Comparison of ENCODE assay signal across 20 cellular contexts in genomic region chr13:74067818-74068217, GRCh38.
DNase-seq lines count a peak whose midpoint lies in the region; ATAC-seq and TF ChIP-seq lines count a peak whose summit lies in the region.
"Had no signal": no experiment of that assay in that cellular context is flagged by ENCODE, and none has a peak within 500 bp of the region (broad histone marks: within the 10 kb centered on the region; RNA-seq: fewer than 3 reads in every experiment).

No MANE protein-coding gene starts in this region.

- H3K27me3 ChIP-seq in RWPE2 (ENCODE audit: insufficient read depth, poor library complexity, severe bottlenecking) (no peaks in the 10 kb centered on the region), heart right ventricle (no peaks in the 10 kb centered on the region), stomach (no peaks in the 10 kb centered on the region)
- H3K27me3 ChIP-seq: colonic mucosa, spleen had no signal

- H3K4me1 ChIP-seq in RWPE2 (ENCODE audit: insufficient read depth, poor library complexity, severe bottlenecking): peaks cover 6% of the 10 kb centered on the region
- peaks cover 3 to 50% (median 29%) of the 10 kb centered on the region in 9 donors for H3K4me1 ChIP-seq in heart right ventricle
- H3K4me1 ChIP-seq in stomach: peaks cover 0 to 29% (median 8%) of the 10 kb centered on the region in 4 donors
- H3K4me1 ChIP-seq: colonic mucosa had no signal

- peak overlapping the region; percentile 27 to 56 for H3K27ac Mint-ChIP-seq in natural killer cell
- no peak overlapping the region for H3K27ac Mint-ChIP-seq in natural killer cell treated with Interleukin-12 subunit alpha and Interleukin-12 subunit beta and Interleukin-15 and Interleukin-18, amount 100 ng/mL, for 72 hours
- H3K27ac Mint-ChIP-seq: T-helper 1 cell treated with Interleukin-12 subunit alpha and Interleukin-12 subunit beta and Interleukin-4 antibody, amounts not matched to agents 30 μg/mL and 1 μg/mL, for 36 hours had no signal

- H3K4me1 Mint-ChIP-seq in natural killer cell: peaks cover 66 to 68% of the 10 kb centered on the region in 2 donors
- H3K4me1 Mint-ChIP-seq in natural killer cell treated with Interleukin-12 subunit alpha and Interleukin-12 subunit beta and Interleukin-15 and Interleukin-18, amount 100 ng/mL, for 72 hours (ENCODE audit: low read depth in 2 of 2): peaks cover 39 to 58% of the 10 kb centered on the region in 2 donors

- H3K4me3 Mint-ChIP-seq in natural killer cell: no peak overlapping the region
- H3K4me3 Mint-ChIP-seq in natural killer cell treated with Interleukin-12 subunit alpha and Interleukin-12 subunit beta and Interleukin-15 and Interleukin-18, amount 100 ng/mL, for 72 hours: no peak overlapping the region
- H3K4me3 Mint-ChIP-seq: activated naive CD4-positive, alpha-beta T cell treated with anti-CD3 and anti-CD28 coated beads, Interleukin-2, amount 50 U/mL, for 24 hours; nephron; T-helper 1 cell treated with Interleukin-12 subunit alpha and Interleukin-12 subunit beta and Interleukin-4 antibody, amounts not matched to agents 30 μg/mL and 1 μg/mL, for 36 hours had no signal

- no peaks in the 10 kb centered on the region for H3K36me3 Mint-ChIP-seq in natural killer cell
- peaks cover 5% of the 10 kb centered on the region for H3K36me3 Mint-ChIP-seq in natural killer cell treated with Interleukin-12 subunit alpha and Interleukin-12 subunit beta and Interleukin-15 and Interleukin-18, amount 100 ng/mL, for 72 hours

- H3K27ac ChIP-seq in RWPE2 (ENCODE audit: poor library complexity, severe bottlenecking) (no peak overlapping the region), heart right ventricle (no peak overlapping the region), stomach (no peak overlapping the region)
- H3K27ac ChIP-seq: colonic mucosa, spleen, VCaP had no signal

- TF ChIP-seq CTCF in natural killer cell (IDR thresholded peaks at IDR 0.05) (no peak), RWPE2 (IDR thresholded peaks at IDR 0.05; ENCODE audit: poor library complexity, severe bottlenecking) (no peak), heart right ventricle (IDR thresholded peaks at IDR 0.05) (no peak), stomach (IDR thresholded peaks at IDR 0.05) (no peak)

- intact Hi-C loops in natural killer cell (cut with micrococcal nuclease) (no loop called here), heart right ventricle (cut with DNase I) (no loop called here), stomach (cut with DNase I; ENCODE audit: low total_unique reads) (no loop called here)

- 83 to 89% methylated on average over 2 of the region's 2 CpGs for WGBS in heart right ventricle, 2 donors
- 77 to 96% (median 90%) methylated on average over 2 of the region's 2 CpGs for whole genome bisulfite sequencing in stomach, 5 donors

- ATAC-seq in natural killer cell (no peak), RWPE2 (ENCODE audit: low read depth) (peak; percentile 74; the same call in 2 of the 3 replicates), heart right ventricle (no peak)
- no peak for ATAC-seq in natural killer cell treated with Interleukin-12 subunit alpha and Interleukin-12 subunit beta and Interleukin-15 and Interleukin-18, amount 100 ng/mL, for 72 hours
- ATAC-seq: K562 had no signal

- H3K9me3 ChIP-seq in RWPE2 (ENCODE audit: severe bottlenecking) (no peaks in the 10 kb centered on the region), heart right ventricle (no peaks in the 10 kb centered on the region), stomach (no peaks in the 10 kb centered on the region)
- H3K9me3 ChIP-seq: colonic mucosa, spleen had no signal

- TF ChIP-seq EP300 in stomach (IDR thresholded peaks at IDR 0.05): no peak

- no peaks in the 10 kb centered on the region for H3K27me3 Mint-ChIP-seq in natural killer cell (ENCODE audit: low read depth in 2 of 2)
- no peaks in the 10 kb centered on the region for H3K27me3 Mint-ChIP-seq in natural killer cell treated with Interleukin-12 subunit alpha and Interleukin-12 subunit beta and Interleukin-15 and Interleukin-18, amount 100 ng/mL, for 72 hours
- H3K27me3 Mint-ChIP-seq: activated naive CD4-positive, alpha-beta T cell treated with anti-CD3 and anti-CD28 coated beads, Interleukin-2, amount 50 U/mL, for 24 hours had no signal

- TF ChIP-seq POLR2A in stomach (IDR thresholded peaks at IDR 0.05): no peak

- DNase-seq in natural killer cell (no peak), RWPE2 (ENCODE audit: low spot score) (no peak), iris pigment epithelial cell (ENCODE audit: low read depth) (peak; percentile 60), heart right ventricle (no peak), DMS53 (lab: John Stamatoyannopoulos, UW) (no peak), foreskin melanocyte (no peak), stomach (no peak)
- DNase-seq in natural killer cell treated with Interleukin-12 subunit alpha and Interleukin-12 subunit beta and Interleukin-15 and Interleukin-18, amount 100 ng/mL, for 72 hours (ENCODE audit: low spot score): no peak
- DNase-seq: colonic mucosa, DMS79, hippocampal formation, NCI-H1048, NCI-H2029 treated with DMSO at 0.1 percent for 48 hours, SIG-M5, spleen had no signal

- H3K4me3 ChIP-seq in RWPE2 (ENCODE audit: severe bottlenecking): no peak overlapping the region
- H3K4me3 ChIP-seq in heart right ventricle: no peak overlapping the region
- H3K4me3 ChIP-seq in stomach: no peak overlapping the region
- H3K4me3 ChIP-seq: colonic mucosa, K562, spleen had no signal

- H3K36me3 ChIP-seq in RWPE2 (ENCODE audit: low read depth): no peaks in the 10 kb centered on the region
- no peaks in the 10 kb centered on the region for H3K36me3 ChIP-seq in heart right ventricle
- H3K36me3 ChIP-seq in stomach: no peaks in the 10 kb centered on the region
- H3K36me3 ChIP-seq: colonic mucosa, spleen had no signal

- H3K9me3 Mint-ChIP-seq in natural killer cell: no peaks in the 10 kb centered on the region
- H3K9me3 Mint-ChIP-seq in natural killer cell treated with Interleukin-12 subunit alpha and Interleukin-12 subunit beta and Interleukin-15 and Interleukin-18, amount 100 ng/mL, for 72 hours: peaks cover 6% of the 10 kb centered on the region
- H3K9me3 Mint-ChIP-seq: activated naive CD4-positive, alpha-beta T cell treated with anti-CD3 and anti-CD28 coated beads, Interleukin-2, amount 50 U/mL, for 24 hours; nephron; T-helper 1 cell treated with Interleukin-12 subunit alpha and Interleukin-12 subunit beta and Interleukin-4 antibody, amounts not matched to agents 30 μg/mL and 1 μg/mL, for 36 hours had no signal

Comparison
In these comparisons a context has a peak if more than half of its experiments do, and no peak if none do; other contexts are left out.
1. H3K27ac Mint-ChIP-seq: peak in natural killer cell (2 of 2); none in natural killer cell treated with Interleukin-12 subunit alpha and Interleukin-12 subunit beta and Interleukin-15 and Interleukin-18, amount 100 ng/mL, for 72 hours (0 of 2).